Comparison of ENCODE assay signal across 11 cellular contexts in genomic region chr1:40380817-40381216, GRCh38. TPM values are rescaled to one million over a fixed set of nuclear protein-coding genes. Genes with fewer than 3 reads are reported as not detected.
A peak's percentile ranks its signal among the peaks of the same experiment; 100 is the strongest.
DNase-seq lines count a peak whose midpoint lies in the region; ATAC-seq, FAIRE-seq and TF ChIP-seq lines count a peak whose summit lies in the region.
"Had no signal": no experiment of that assay in that cellular context is flagged by ENCODE, and none has a peak within 500 bp of the region (broad histone marks: within the 10 kb centered on the region; RNA-seq: fewer than 3 reads in every experiment).

No MANE protein-coding gene starts in this region.

- H3K27ac ChIP-seq in left ventricle myocardium inferior (replicated peaks): peak overlapping the region; percentile 28

- H3K9me3 ChIP-seq in left ventricle myocardium inferior (replicated peaks): no peaks in the 10 kb centered on the region

- H3K9me3 Mint-ChIP-seq in activated B cell treated with CpG ODN at 0.5 μM for 24 hours (no peaks in the 10 kb centered on the region), naive B cell (no peaks in the 10 kb centered on the region)
- H3K9me3 Mint-ChIP-seq: neural crest cell had no signal

- DNase-seq in left ventricle myocardium inferior (no peak), left cardiac atrium (no peak), activated B cell treated with CpG ODN at 0.5 μM for 24 hours (no peak), naive B cell (no peak), NCI-H526 (lab: John Stamatoyannopoulos, UW) (no peak), T1000 (lab: John Stamatoyannopoulos, UW) (no peak), HTR-8/SVneo (ENCODE audit: insufficient read length, low spot score) (no peak)
- DNase-seq: islet precursor cell, NCI-H1092 treated with DMSO at 0.1 percent for 48 hours had no signal

- H3K27ac Mint-ChIP-seq in activated B cell treated with CpG ODN at 0.5 μM for 24 hours (peak overlapping the region; percentile 96), naive B cell (peak overlapping the region; percentile 82 to 100 (median 98))

- CTCF ChIA-PET in activated B cell treated with CpG ODN at 0.5 μM for 24 hours (lab: Charles Lee): interaction anchor here (0.8 to 4.0 kb wide), 8 partner anchors 17 to 237 kb away, joined by 3 to 24 read pairs (median 6); no protein-coding TSS in a partner anchor

- no peaks in the 10 kb centered on the region for H3K27me3 Mint-ChIP-seq in activated B cell treated with CpG ODN at 0.5 μM for 24 hours
- no peaks in the 10 kb centered on the region for H3K27me3 Mint-ChIP-seq in naive B cell

- H3K27me3 ChIP-seq in left ventricle myocardium inferior (ENCODE audit: low read depth): no peaks in the 10 kb centered on the region

- H3K4me3 Mint-ChIP-seq in activated B cell treated with CpG ODN at 0.5 μM for 24 hours: peak overlapping the region; percentile 83
- peak overlapping the region; percentile 74 to 90 (median 86) for H3K4me3 Mint-ChIP-seq in naive B cell
- H3K4me3 Mint-ChIP-seq: neural crest cell had no signal

- peaks cover 97% of the 10 kb centered on the region for H3K4me1 Mint-ChIP-seq in activated B cell treated with CpG ODN at 0.5 μM for 24 hours
- peaks cover 56 to 98% (median 80%) of the 10 kb centered on the region in 3 donors for H3K4me1 Mint-ChIP-seq in naive B cell

- no peak for TF ChIP-seq CTCF in left ventricle myocardium inferior (IDR thresholded peaks at IDR 0.05; ENCODE audit: borderline replicate concordance)
- no peak for TF ChIP-seq CTCF in activated B cell treated with CpG ODN at 0.5 μM for 24 hours (IDR thresholded peaks at IDR 0.05)

- no peak overlapping the region for H3K4me3 ChIP-seq in left ventricle myocardium inferior

- no peak for ATAC-seq in left cardiac atrium
- ATAC-seq in activated B cell treated with CpG ODN at 0.5 μM for 24 hours (ENCODE audit: low read depth): no peak
- ATAC-seq in naive B cell (ENCODE audit: low read depth in 2 of 2): no peak
- no peak for ATAC-seq in HG03342 (IDR thresholded peaks at IDR 0.05; ENCODE audit: unreplicated experiment)

- H3K36me3 Mint-ChIP-seq in activated B cell treated with CpG ODN at 0.5 μM for 24 hours (ENCODE audit: low read depth) (peaks cover 71% of the 10 kb centered on the region), naive B cell (peaks cover 19 to 25% of the 10 kb centered on the region in 2 donors)

- no peaks in the 10 kb centered on the region for H3K36me3 ChIP-seq in left ventricle myocardium inferior

- intact Hi-C loops in left ventricle myocardium inferior (cut with micrococcal nuclease) (no loop called here), left cardiac atrium (cut with DNase I) (no loop called here), activated B cell treated with CpG ODN at 0.5 μM for 24 hours (cut with micrococcal nuclease) (no loop called here)

- H3K4me1 ChIP-seq in left ventricle myocardium inferior: peaks cover 44% of the 10 kb centered on the region

- POLR2A ChIA-PET in activated B cell treated with CpG ODN at 0.5 μM for 24 hours (lab: Charles Lee): interaction anchor here (0.6 to 17.6 kb wide), 13 partner anchors 2 to 373 kb away, joined by 3 to 625 read pairs (median 16); partner anchors contain the start of genes COL9A2 and SMAP2

- FAIRE-seq in HTR-8/SVneo (lab: Jason Lieb, UNC): no peak

RNA-seq across cellular contexts. Expression of gene SMAP2, which starts 7.3 kb away (rescaled TPM):
- total RNA-seq in left ventricle myocardium inferior: 15.0 TPM
- 10 to 100 TPM; 17.9 to 25.6 TPM for total RNA-seq in left cardiac atrium
- 202 and 220 TPM in 2 replicates for total RNA-seq in activated B cell treated with CpG ODN at 0.5 μM for 24 hours
- polyA plus RNA-seq in naive B cell (ENCODE audit: low read depth in 6 of 6): 100 to 1,000 TPM; 480 to 946 (median 649) TPM
